1 cellular context compared by ENCODE assay signal in genomic region chr17:146546-146945, GRCh38.
TF ChIP-seq lines count a peak whose summit lies in the region.

No MANE protein-coding gene starts in this region.

TF ChIP-seq in K562, 482 proteins besides CTCF, POLR2A, EP300 and RAD21:
- TF ChIP-seq E2F1 (CRISPR knock-in tag; IDR thresholded peaks at IDR 0.05) (no peak), ZFP36 (IDR thresholded peaks at IDR 0.05; ENCODE audit: low read depth, low read length, partially characterized antibody) (peak; percentile 47)
